15 cellular contexts compared by ENCODE assay signal in the genomic region with DNA sequence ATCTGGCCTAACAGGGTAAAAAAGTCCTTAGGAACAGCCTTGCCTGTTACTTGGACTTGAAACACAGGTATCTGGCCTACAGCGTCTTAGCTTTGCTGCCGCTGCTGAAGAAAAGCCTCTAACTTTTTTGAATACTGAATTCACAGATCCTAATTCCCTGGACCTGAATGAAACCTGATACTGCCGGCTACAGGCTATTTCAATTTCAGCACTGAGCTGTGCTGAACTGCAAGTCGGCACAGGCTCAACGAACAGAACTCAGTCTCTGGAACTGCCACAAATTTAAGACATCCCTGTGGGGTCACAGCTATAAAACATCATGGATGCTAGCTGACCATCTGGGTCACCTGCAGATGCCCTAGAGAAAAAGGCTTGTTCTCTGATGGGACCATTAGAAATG. TPM values are rescaled to one million over a fixed set of nuclear protein-coding genes. Genes with fewer than 3 reads are reported as not detected.
A peak's percentile ranks its signal among the peaks of the same experiment; 100 is the strongest.
DNase-seq lines count a peak whose midpoint lies in the region; ATAC-seq and TF ChIP-seq lines count a peak whose summit lies in the region.
"Had no signal": no experiment of that assay in that cellular context is flagged by ENCODE, and none has a peak within 500 bp of the region (broad histone marks: within the 10 kb centered on the region; RNA-seq: fewer than 3 reads in every experiment).

No MANE protein-coding gene starts in this region.

- H3K27me3 Mint-ChIP-seq in progenitor cell of endocrine pancreas = peaks cover 8% of the 10 kb centered on the region

- no peaks in the 10 kb centered on the region for H3K4me1 ChIP-seq in mesenchymal stem cell (ENCODE audit: control insufficient read depth, insufficient read depth, low read depth, low read length)
- peaks cover 0 to 8% (median 3%) of the 10 kb centered on the region in 4 donors for H3K4me1 ChIP-seq in tibial artery
- no peaks in the 10 kb centered on the region for H3K4me1 ChIP-seq in gastrocnemius medialis

- no peak overlapping the region for H2AK5ac ChIP-seq in mesenchymal stem cell (ENCODE audit: low read length, severe bottlenecking)

- H4K91ac ChIP-seq in mesenchymal stem cell (ENCODE audit: low read length) = no peak overlapping the region

- H3K9me3 Mint-ChIP-seq in progenitor cell of endocrine pancreas (ENCODE audit: low read depth) = no peaks in the 10 kb centered on the region
- H3K9me3 Mint-ChIP-seq: activated naive CD4-positive, alpha-beta T cell treated with anti-CD3 and anti-CD28 coated beads, Interleukin-2, amount 50 U/mL, for 72 hours; CD4-positive, alpha-beta T cell had no signal

- no peak overlapping the region for H2BK12ac ChIP-seq in mesenchymal stem cell (ENCODE audit: low read length in 2 of 2)

- H3K9me3 ChIP-seq in mesenchymal stem cell (ENCODE audit: control insufficient read depth, low read length) = no peaks in the 10 kb centered on the region
- no peaks in the 10 kb centered on the region for H3K9me3 ChIP-seq in tibial artery
- no peaks in the 10 kb centered on the region for H3K9me3 ChIP-seq in gastrocnemius medialis

- no peak overlapping the region for H2BK5ac ChIP-seq in mesenchymal stem cell (ENCODE audit: low read depth, low read length, poor library complexity, severe bottlenecking)

- 72% methylated on average over 5 of the region's 5 CpGs for WGBS in mesenchymal stem cell

- H3K14ac ChIP-seq in mesenchymal stem cell (ENCODE audit: low read length in 2 of 2) = no peak overlapping the region

- no peak overlapping the region for H2BK120ac ChIP-seq in mesenchymal stem cell (ENCODE audit: low read depth, low read length)

- H3K4ac ChIP-seq in mesenchymal stem cell (ENCODE audit: low read depth in 1 of 2, low read length in 2 of 2) = no peak overlapping the region

- DNase-seq in Caki2 (ENCODE audit: low read depth) (peak; percentile 34), M059J (ENCODE audit: low read depth) (peak; percentile 57), T47D (ENCODE audit: low read depth in 1 of 2, low spot score in 1 of 2) (peak; percentile 13 to 50), mesenchymal stem cell (no peak), tibial artery (no peak), gastrocnemius medialis (no peak), progenitor cell of endocrine pancreas (ENCODE audit: low spot score, unreplicated experiment) (no peak), GF-D8 (lab: John Stamatoyannopoulos, UW) (no peak)
- DNase-seq: CD4-positive, alpha-beta T cell; dermis blood vessel endothelial cell; naive B cell; NCI-H345; SHP77 treated with DMSO at 0.1 percent for 48 hours had no signal

- no peak for TF ChIP-seq POLR2A in gastrocnemius medialis (IDR thresholded peaks at IDR 0.05)

- no peak overlapping the region for H3K18ac ChIP-seq in mesenchymal stem cell (ENCODE audit: low read depth in 1 of 2, low read length in 2 of 2)

- H3K4me1 Mint-ChIP-seq in progenitor cell of endocrine pancreas (ENCODE audit: low read depth) = peaks cover 13% of the 10 kb centered on the region
- H3K4me1 Mint-ChIP-seq: naive B cell had no signal

- H3K36me3 ChIP-seq in mesenchymal stem cell (ENCODE audit: control insufficient read depth in 1 of 2, insufficient read depth in 2 of 2, low read depth in 1 of 2, low read length in 2 of 2) (peaks cover 0 to 14% of the 10 kb centered on the region in 2 experiments), tibial artery (no peaks in the 10 kb centered on the region), gastrocnemius medialis (no peaks in the 10 kb centered on the region)

- H3K79me1 ChIP-seq in mesenchymal stem cell (replicated peaks; ENCODE audit: low read length, poor library complexity, severe bottlenecking) = no peaks in the 10 kb centered on the region

- H4K8ac ChIP-seq in mesenchymal stem cell (ENCODE audit: low read length) = no peak overlapping the region

- intact Hi-C loops in tibial artery (cut with DNase I; ENCODE audit: low total_unique reads) = no loop called here
- intact Hi-C loops in gastrocnemius medialis (cut with DNase I; ENCODE audit: low total_unique reads) = no loop called here

- ATAC-seq in gastrocnemius medialis = no peak
- ATAC-seq: activated naive CD4-positive, alpha-beta T cell treated with anti-CD3 and anti-CD28 coated beads, Interleukin-2, amount 50 U/mL, for 72 hours had no signal

- TF ChIP-seq CTCF in tibial artery (IDR thresholded peaks at IDR 0.05) = no peak
- no peak for TF ChIP-seq CTCF in gastrocnemius medialis (IDR thresholded peaks at IDR 0.05 in 4 of 5, conservative IDR thresholded peaks at IDR 0.05 in 1 of 5)
- no peak for TF ChIP-seq CTCF in progenitor cell of endocrine pancreas (IDR thresholded peaks at IDR 0.05; ENCODE audit: unreplicated experiment)

- peak overlapping the region in 1 of 2 experiments; percentile 57 for H3K4me3 ChIP-seq in mesenchymal stem cell (ENCODE audit: insufficient read depth in 1 of 2, low read depth in 1 of 2, low read length in 2 of 2)
- H3K4me3 ChIP-seq in tibial artery = no peak overlapping the region
- H3K4me3 ChIP-seq in gastrocnemius medialis = no peak overlapping the region

- H3K36me3 Mint-ChIP-seq in progenitor cell of endocrine pancreas (ENCODE audit: insufficient read depth) = no peaks in the 10 kb centered on the region
- H3K36me3 Mint-ChIP-seq: activated naive CD4-positive, alpha-beta T cell treated with anti-CD3 and anti-CD28 coated beads, Interleukin-2, amount 50 U/mL, for 72 hours; naive B cell had no signal

- H3K4me2 ChIP-seq in mesenchymal stem cell (ENCODE audit: low read length, poor library complexity, severe bottlenecking) = no peak overlapping the region

- H2AFZ ChIP-seq in mesenchymal stem cell (ENCODE audit: low read depth, low read length) = no peak overlapping the region

- no peak overlapping the region for H2BK15ac ChIP-seq in mesenchymal stem cell (ENCODE audit: low read depth, poor library complexity, severe bottlenecking)

- H3K4me3 Mint-ChIP-seq in progenitor cell of endocrine pancreas (ENCODE audit: low read depth) = no peak overlapping the region
- H3K4me3 Mint-ChIP-seq: CD4-positive, alpha-beta T cell; naive B cell had no signal

- no peak overlapping the region for H3K27ac Mint-ChIP-seq in progenitor cell of endocrine pancreas
- H3K27ac Mint-ChIP-seq: activated naive CD4-positive, alpha-beta T cell treated with anti-CD3 and anti-CD28 coated beads, Interleukin-2, amount 50 U/mL, for 72 hours; CD4-positive, alpha-beta T cell; naive B cell had no signal

- in situ Hi-C loops in Caki2 (cut with HindIII; ENCODE audit: low pct_unique_long_range_greater_than_20kb, low sequenced_read_pairs) = no loop called here
- in situ Hi-C loops in T47D (cut with HindIII; ENCODE audit: low pct_unique_long_range_greater_than_20kb, low sequenced_read_pairs) = no loop called here
- in situ Hi-C loops in gastrocnemius medialis (cut with MboI; ENCODE audit: low sequenced_read_pairs in 4 of 4) = no loop called here

- H3K27me3 ChIP-seq in mesenchymal stem cell (ENCODE audit: control insufficient read depth in 1 of 2, insufficient read depth in 1 of 2, low read length in 2 of 2) = peaks cover 0 to 16% of the 10 kb centered on the region in 2 experiments
- H3K27me3 ChIP-seq in tibial artery = no peaks in the 10 kb centered on the region
- H3K27me3 ChIP-seq in gastrocnemius medialis = peaks cover 0 to 7% (median 0%) of the 10 kb centered on the region in 3 donors

- no peak overlapping the region for H3K23ac ChIP-seq in mesenchymal stem cell (ENCODE audit: low read length in 2 of 2)

- H3K27ac ChIP-seq in mesenchymal stem cell (ENCODE audit: low read length, poor library complexity, severe bottlenecking) = no peak overlapping the region
- no peak overlapping the region for H3K27ac ChIP-seq in tibial artery
- no peak overlapping the region for H3K27ac ChIP-seq in gastrocnemius medialis

- H3K9ac ChIP-seq in mesenchymal stem cell (ENCODE audit: low read length) = peak overlapping the region; percentile 68

RNA-seq across cellular contexts. Expression of gene NR0B1, which starts 7.2 kb away (rescaled TPM):
- total RNA-seq in Caki2 (2014; rRNA removed; shearing (Covaris generic); ENCODE audit: low replicate concordance) = 181 and 189 TPM in 2 replicates
- not detected in 2 replicates for total RNA-seq in M059J (2014; rRNA removed; shearing (Covaris generic))
- 0.22 TPM for polyA plus RNA-seq in mesenchymal stem cell (2013, experiment 1 of 2)
- polyA plus RNA-seq in mesenchymal stem cell (2013, experiment 2 of 2) = 0.34 TPM
- not detected for total RNA-seq in gastrocnemius medialis
- 0.86 and 1.2 TPM in 2 replicates for total RNA-seq in progenitor cell of endocrine pancreas
- total RNA-seq: activated naive CD4-positive, alpha-beta T cell treated with anti-CD3 and anti-CD28 coated beads, Interleukin-2, amount 50 U/mL, for 72 hours; CD4-positive, alpha-beta T cell; dermis blood vessel endothelial cell; HT-29 had no signal

RNA-seq across cellular contexts. Expression of gene MAGEB1, which starts 55.0 kb away (rescaled TPM):
- not detected in 2 replicates for total RNA-seq in Caki2 (2014; rRNA removed; shearing (Covaris generic); ENCODE audit: low replicate concordance)
- not detected in 2 replicates for total RNA-seq in M059J (2014; rRNA removed; shearing (Covaris generic))
- not detected for polyA plus RNA-seq in mesenchymal stem cell (2013, experiment 1 of 2)
- not detected for polyA plus RNA-seq in mesenchymal stem cell (2013, experiment 2 of 2)
- total RNA-seq in gastrocnemius medialis = not detected
- not detected in 2 replicates for total RNA-seq in progenitor cell of endocrine pancreas
- total RNA-seq: activated naive CD4-positive, alpha-beta T cell treated with anti-CD3 and anti-CD28 coated beads, Interleukin-2, amount 50 U/mL, for 72 hours; CD4-positive, alpha-beta T cell; dermis blood vessel endothelial cell; HT-29 had no signal

Comparison
In these comparisons a context has a peak if more than half of its experiments do, and no peak if none do; other contexts are left out.
1. DNase-seq: peak in Caki2 (single experiment), M059J (single experiment) and T47D (2 of 2); none in mesenchymal stem cell (single experiment), tibial artery (0 of 2), gastrocnemius medialis (0 of 2), progenitor cell of endocrine pancreas (single experiment) and GF-D8 (single experiment).
2. RNA of gene NR0B1, which starts 7.2 kb away (total RNA-seq): 181 to 189 TPM in Caki2; 0.86 to 1.2 TPM in progenitor cell of endocrine pancreas, not detected in M059J and not detected in gastrocnemius medialis; every median in the first group is over 10 times any median in the second.